In genomic region chr4:38071801-38072567, GRCh38 we compare ENCODE assay signal across 2 cellular contexts.
TF ChIP-seq lines count a peak whose summit lies in the region.

No MANE protein-coding gene starts in this region.

TF ChIP-seq in GM12878, 131 proteins besides CTCF, POLR2A, EP300 and RAD21 (continued from another document and continues in another):
- TF ChIP-seq BCLAF1 (IDR thresholded peaks at IDR 0.05) (no peak), TCF7 (IDR thresholded peaks at IDR 0.05; ENCODE audit: borderline replicate concordance) (no peak), CHD4 (IDR thresholded peaks at IDR 0.05) (no peak), JUND (IDR thresholded peaks at IDR 0.05; ENCODE audit: low read depth, low read length) (no peak), IKZF2 (IDR thresholded peaks at IDR 0.05) (0 out of 4 replicates have a peak, but pooled peaks have one; percentile 10 to 31), CREB1 (IDR thresholded peaks at IDR 0.05; ENCODE audit: low read depth) (0 out of 2 replicates have a peak, but pooled peaks have one; percentile 20), YY1 (IDR thresholded peaks at IDR 0.05; ENCODE audit: low read depth, low read length) (no peak), ZBTB33 (IDR thresholded peaks at IDR 0.05) (no peak), EED (IDR thresholded peaks at IDR 0.05; ENCODE audit: low read depth) (peak; percentile 44; the same call in 1 of the 2 replicates), MEF2A (IDR thresholded peaks at IDR 0.05; ENCODE audit: insufficient read depth, low read depth, low read length) (0 out of 2 replicates have a peak, but pooled peaks have one; percentile 40), ZNF217 (IDR thresholded peaks at IDR 0.05) (peak; percentile 67; the same call in 1 of the 2 replicates), MEF2B (IDR thresholded peaks at IDR 0.05; ENCODE audit: partially characterized antibody, poor library complexity, severe bottlenecking) (peak; percentile 80)
- TF ChIP-seq, protein P1, sequence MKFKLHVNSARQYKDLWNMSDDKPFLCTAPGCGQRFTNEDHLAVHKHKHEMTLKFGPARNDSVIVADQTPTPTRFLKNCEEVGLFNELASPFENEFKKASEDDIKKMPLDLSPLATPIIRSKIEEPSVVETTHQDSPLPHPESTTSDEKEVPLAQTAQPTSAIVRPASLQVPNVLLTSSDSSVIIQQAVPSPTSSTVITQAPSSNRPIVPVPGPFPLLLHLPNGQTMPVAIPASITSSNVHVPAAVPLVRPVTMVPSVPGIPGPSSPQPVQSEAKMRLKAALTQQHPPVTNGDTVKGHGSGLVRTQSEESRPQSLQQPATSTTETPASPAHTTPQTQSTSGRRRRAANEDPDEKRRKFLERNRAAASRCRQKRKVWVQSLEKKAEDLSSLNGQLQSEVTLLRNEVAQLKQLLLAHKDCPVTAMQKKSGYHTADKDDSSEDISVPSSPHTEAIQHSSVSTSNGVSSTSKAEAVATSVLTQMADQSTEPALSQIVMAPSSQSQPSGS (IDR thresholded peaks at IDR 0.05; ENCODE audit: low read length): 0 out of 2 replicates have a peak, but pooled peaks have one; percentile 29
- TF ChIP-seq, protein P2, sequence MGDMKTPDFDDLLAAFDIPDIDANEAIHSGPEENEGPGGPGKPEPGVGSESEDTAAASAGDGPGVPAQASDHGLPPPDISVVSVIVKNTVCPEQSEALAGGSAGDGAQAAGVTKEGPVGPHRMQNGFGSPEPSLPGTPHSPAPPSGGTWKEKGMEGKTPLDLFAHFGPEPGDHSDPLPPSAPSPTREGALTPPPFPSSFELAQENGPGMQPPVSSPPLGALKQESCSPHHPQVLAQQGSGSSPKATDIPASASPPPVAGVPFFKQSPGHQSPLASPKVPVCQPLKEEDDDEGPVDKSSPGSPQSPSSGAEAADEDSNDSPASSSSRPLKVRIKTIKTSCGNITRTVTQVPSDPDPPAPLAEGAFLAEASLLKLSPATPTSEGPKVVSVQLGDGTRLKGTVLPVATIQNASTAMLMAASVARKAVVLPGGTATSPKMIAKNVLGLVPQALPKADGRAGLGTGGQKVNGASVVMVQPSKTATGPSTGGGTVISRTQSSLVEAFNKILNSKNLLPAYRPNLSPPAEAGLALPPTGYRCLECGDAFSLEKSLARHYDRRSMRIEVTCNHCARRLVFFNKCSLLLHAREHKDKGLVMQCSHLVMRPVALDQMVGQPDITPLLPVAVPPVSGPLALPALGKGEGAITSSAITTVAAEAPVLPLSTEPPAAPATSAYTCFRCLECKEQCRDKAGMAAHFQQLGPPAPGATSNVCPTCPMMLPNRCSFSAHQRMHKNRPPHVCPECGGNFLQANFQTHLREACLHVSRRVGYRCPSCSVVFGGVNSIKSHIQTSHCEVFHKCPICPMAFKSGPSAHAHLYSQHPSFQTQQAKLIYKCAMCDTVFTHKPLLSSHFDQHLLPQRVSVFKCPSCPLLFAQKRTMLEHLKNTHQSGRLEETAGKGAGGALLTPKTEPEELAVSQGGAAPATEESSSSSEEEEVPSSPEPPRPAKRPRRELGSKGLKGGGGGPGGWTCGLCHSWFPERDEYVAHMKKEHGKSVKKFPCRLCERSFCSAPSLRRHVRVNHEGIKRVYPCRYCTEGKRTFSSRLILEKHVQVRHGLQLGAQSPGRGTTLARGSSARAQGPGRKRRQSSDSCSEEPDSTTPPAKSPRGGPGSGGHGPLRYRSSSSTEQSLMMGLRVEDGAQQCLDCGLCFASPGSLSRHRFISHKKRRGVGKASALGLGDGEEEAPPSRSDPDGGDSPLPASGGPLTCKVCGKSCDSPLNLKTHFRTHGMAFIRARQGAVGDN (IDR thresholded peaks at IDR 0.05): peak; percentile 72; the same call in 1 of the 2 replicates

TF ChIP-seq in liver, 16 proteins besides CTCF, POLR2A, EP300 and RAD21 (continued from another document):
- TF ChIP-seq ATF3 (IDR thresholded peaks at IDR 0.05) (peak; percentile 87), NR2F2 (IDR thresholded peaks at IDR 0.05) (no peak), HNF4A (conservative IDR thresholded peaks at IDR 0.05) (peak; percentile 48 to 74), JUND (IDR thresholded peaks at IDR 0.05) (peak in 1 of 2 donors; percentile 41), MAX (IDR thresholded peaks at IDR 0.05) (peak; percentile 62)
